ENCODE assay signal across 8 cellular contexts in the genomic region with DNA sequence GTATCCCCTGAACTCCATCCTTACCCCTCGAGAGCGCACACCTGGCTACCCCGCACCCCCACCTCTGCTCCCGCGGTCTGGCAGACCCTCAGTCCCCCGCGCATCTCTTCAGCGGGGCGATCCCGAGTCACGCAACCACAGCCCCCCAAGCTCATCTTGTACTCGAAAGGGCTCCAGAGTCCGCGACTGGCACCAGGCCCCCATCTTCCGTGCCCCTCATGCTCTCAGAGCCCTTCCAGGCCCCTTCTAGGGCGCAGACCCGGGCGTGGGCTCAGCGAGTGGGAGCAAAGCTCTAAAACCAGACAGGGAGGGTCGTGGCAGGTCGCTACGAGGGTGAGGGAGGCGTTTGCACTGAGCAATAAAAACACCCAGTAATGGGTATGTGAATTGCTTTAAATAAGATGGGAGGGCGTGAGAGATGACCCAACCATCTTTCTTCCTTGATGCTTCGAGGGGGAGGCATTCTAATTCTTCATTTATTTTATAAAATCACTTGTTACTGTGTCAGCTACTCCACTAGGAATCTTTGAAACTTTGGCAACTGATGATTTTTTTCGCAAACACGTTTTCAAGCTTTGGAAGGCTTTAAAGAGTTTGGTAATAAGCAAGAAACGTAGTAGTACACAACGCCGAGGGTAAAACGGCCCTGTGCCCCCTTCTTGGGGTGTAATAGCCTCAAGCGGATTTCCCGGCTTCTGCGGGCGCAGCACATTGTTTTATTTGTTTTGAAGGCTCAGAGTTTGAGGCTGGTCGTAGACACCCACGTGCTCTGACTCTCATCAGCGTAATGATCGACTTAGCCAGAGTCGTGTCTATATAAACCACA. TPM values are rescaled to one million over a fixed set of nuclear protein-coding genes. Genes with fewer than 3 reads are reported as not detected.
DNase-seq lines count a peak whose midpoint lies in the region; ATAC-seq, FAIRE-seq and TF ChIP-seq lines count a peak whose summit lies in the region.

No MANE protein-coding gene starts in this region.

- peak overlapping the region; percentile 29 for H3K4me3 ChIP-seq in H7 (ENCODE audit: insufficient read depth, low read depth, low read length)
- peak overlapping the region; percentile 71 for H3K4me3 ChIP-seq in bronchial epithelial cell (ENCODE audit: low read depth, low read length)

- DNase-seq in H7 (peak; percentile 54), T-helper 1 cell (peak; percentile 26 to 60 (median 50)), bronchial epithelial cell (ENCODE audit: low read depth) (peak; percentile 59), midbrain (lab: John Stamatoyannopoulos, UW) (peak; percentile 20), RWPE1 (ENCODE audit: low spot score) (no peak)
- peak in 5 of 6 experiments; percentile 7 to 31 (median 24) for DNase-seq in stimulated activated naive CD4-positive, alpha-beta T cell (lab: John Stamatoyannopoulos, UW)

- H3K36me3 ChIP-seq in H7 (replicated peaks; ENCODE audit: control insufficient read depth, insufficient read depth, low read length) = no peaks in the 10 kb centered on the region
- H3K36me3 ChIP-seq in bronchial epithelial cell (ENCODE audit: control insufficient read depth, insufficient read depth, low read length) = no peaks in the 10 kb centered on the region

- H3K27ac ChIP-seq in RWPE1 = no peak overlapping the region

- FAIRE-seq in bronchial epithelial cell (lab: Jason Lieb, UNC) = no peak

- POLR2A ChIA-PET in RWPE1 (lab: Yijun Ruan, JAX; ENCODE audit: low non-redundant PET) = no interaction called here

- TF ChIP-seq CTCF in bronchial epithelial cell (IDR thresholded peaks at IDR 0.05; ENCODE audit: insufficient read depth, low read length, severe bottlenecking) (no peak), RWPE1 (conservative IDR thresholded peaks at IDR 0.05; ENCODE audit: low read depth) (no peak)

- H3K27me3 ChIP-seq in H7 (ENCODE audit: control insufficient read depth, insufficient read depth, low read length) = peaks cover 67% of the 10 kb centered on the region
- H3K27me3 ChIP-seq in bronchial epithelial cell (ENCODE audit: control insufficient read depth, insufficient read depth, low read length) = no peaks in the 10 kb centered on the region

- CTCF ChIA-PET in RWPE1 (lab: Yijun Ruan, JAX) = interaction anchor here (0.5 to 2.7 kb wide), 19 partner anchors 43 to 1650 kb away, joined by 3 to 28 read pairs (median 3); partner anchors contain the start of gene SUPT3H

- ATAC-seq in HG02885 (IDR thresholded peaks at IDR 0.05; ENCODE audit: poor library complexity, unreplicated experiment) (no peak), HG02840 (IDR thresholded peaks at IDR 0.05; ENCODE audit: low FRiP score, unreplicated experiment) (no peak)

RNA-seq across cellular contexts. Expression of gene SUPT3H, which starts 42.6 kb away (rescaled TPM):
- 9.2 and 13.3 TPM in 2 replicates for total RNA-seq in H7 (2014; rRNA removed; shearing (Covaris generic))
- 9.9 and 12.9 TPM in 2 replicates for total RNA-seq in bronchial epithelial cell
